Comparison of ENCODE assay signal across 11 cellular contexts in genomic region chr2:46334389-46335345, GRCh38. TPM values are rescaled to one million over a fixed set of nuclear protein-coding genes. Genes with fewer than 3 reads are reported as not detected.
A peak's percentile ranks its signal among the peaks of the same experiment; 100 is the strongest.
DNase-seq lines count a peak whose midpoint lies in the region; ATAC-seq and TF ChIP-seq lines count a peak whose summit lies in the region.
"Had no signal": no experiment of that assay in that cellular context is flagged by ENCODE, and none has a peak within 500 bp of the region (broad histone marks: within the 10 kb centered on the region; RNA-seq: fewer than 3 reads in every experiment).

No MANE protein-coding gene starts in this region.

- no peaks in the 10 kb centered on the region for H3K27me3 ChIP-seq in heart left ventricle

- peaks cover 46 to 100% (median 98%) of the 10 kb centered on the region in 12 donors for H3K4me1 ChIP-seq in heart left ventricle

- in situ Hi-C loops in G401 (cut with HindIII; ENCODE audit: low sequenced_read_pairs) = no loop called here

- ATAC-seq in heart left ventricle = peak in 2 of 4 donors; percentile 15 to 43
- ATAC-seq in Right ventricle myocardium superior (ENCODE audit: poor library complexity) = no peak
- no peak for ATAC-seq in HG03025 (IDR thresholded peaks at IDR 0.05; ENCODE audit: low FRiP score, unreplicated experiment)

- H3K27ac Mint-ChIP-seq in nephron = peak overlapping the region; percentile 97 to 98 (median 98)
- H3K27ac Mint-ChIP-seq: activated CD4-positive, alpha-beta T cell treated with anti-CD3 and anti-CD28 coated beads, Interleukin-2, amount 10 ng/mL, durations not matched to agents 7 days and 5 days had no signal

- H3K4me1 Mint-ChIP-seq in nephron = peaks cover 72% of the 10 kb centered on the region

- intact Hi-C loops in heart left ventricle (cut with DNase I) = loop anchor here in 5 of 10 donors (5.0 kb wide), 2 partner anchors 32 to 37 kb away; partner anchors contain the start of gene EPAS1 (in 3 of the 5)
- intact Hi-C loops in Right ventricle myocardium superior (cut with DNase I) = no loop called here

- peak overlapping the region in 10 of 12 donors; percentile 20 to 52 (median 32) for H3K4me3 ChIP-seq in heart left ventricle

- H3K36me3 ChIP-seq in heart left ventricle = no peaks in the 10 kb centered on the region

- no peak for TF ChIP-seq POLR2A in heart left ventricle (IDR thresholded peaks at IDR 0.05)

- no peak for TF ChIP-seq CTCF in heart left ventricle (IDR thresholded peaks at IDR 0.05)
- no peak for TF ChIP-seq CTCF in nephron (IDR thresholded peaks at IDR 0.05; ENCODE audit: unreplicated experiment in 3 of 3)

- peak overlapping the region; percentile 63 to 81 (median 77) for H3K4me3 Mint-ChIP-seq in nephron
- H3K4me3 Mint-ChIP-seq: activated CD4-positive, alpha-beta T cell treated with anti-CD3 and anti-CD28 coated beads, Interleukin-2, amount 10 ng/mL, durations not matched to agents 7 days and 5 days; CD4-positive, CD25-positive, alpha-beta regulatory T cell had no signal

- peaks cover 9% of the 10 kb centered on the region for H3K27me3 Mint-ChIP-seq in nephron (ENCODE audit: low read depth)

- H3K9me3 ChIP-seq in heart left ventricle = no peaks in the 10 kb centered on the region

- 33 to 42% (median 35%) methylated on average over 6 of the region's 6 CpGs for WGBS in heart left ventricle, 4 donors

- H3K27ac ChIP-seq in heart left ventricle (peak overlapping the region; percentile 59 to 92 (median 80)), epithelial cell of prostate (peak overlapping the region; percentile 92)

- DNase-seq in heart left ventricle = no peak
- DNase-seq in Right ventricle myocardium superior = no peak
- peak; percentile 61 for DNase-seq in epithelial cell of prostate (ENCODE audit: low read depth, low spot score)
- no peak for DNase-seq in RPMI8226
- DNase-seq in G401 (ENCODE audit: low spot score) = no peak
- DNase-seq in GDM1 (lab: John Stamatoyannopoulos, UW) = no peak
- DNase-seq: activated CD4-positive, alpha-beta T cell treated with anti-CD3 and anti-CD28 coated beads, Interleukin-2, amount 10 ng/mL, durations not matched to agents 7 days and 5 days; CD4-positive, CD25-positive, alpha-beta regulatory T cell; Kasumi-1 had no signal

- no peaks in the 10 kb centered on the region for H3K9me3 Mint-ChIP-seq in nephron
- H3K9me3 Mint-ChIP-seq: activated CD4-positive, alpha-beta T cell treated with anti-CD3 and anti-CD28 coated beads, Interleukin-2, amount 10 ng/mL, durations not matched to agents 7 days and 5 days; CD4-positive, CD25-positive, alpha-beta regulatory T cell had no signal

- H3K36me3 Mint-ChIP-seq in nephron (ENCODE audit: low read depth) = no peaks in the 10 kb centered on the region
- H3K36me3 Mint-ChIP-seq: CD4-positive, CD25-positive, alpha-beta regulatory T cell had no signal

RNA-seq across cellular contexts. Expression of gene EPAS1, which starts 37.5 kb away (rescaled TPM):
- total RNA-seq in heart left ventricle (100 to 1,000 TPM; 194 to 790 (median 216) TPM), Right ventricle myocardium superior (200 TPM)
- 100 to 1,000 TPM in 1 of 2 donors, 10 to 100 TPM in 1; 93.6 to 153 TPM for polyA plus RNA-seq in heart left ventricle
- total RNA-seq in G401 (2014; rRNA removed; shearing (Covaris generic)) = 0.03 TPM in 1 of 2 replicates, not detected in the other

Comparison
In these comparisons a context has a peak if more than half of its experiments do, and no peak if none do; other contexts are left out.
1. RNA of gene EPAS1, which starts 37.5 kb away (total RNA-seq): 194 to 790 TPM in heart left ventricle and 200 TPM in Right ventricle myocardium superior (single experiment); 0.03 TPM in G401; every median in the first group is over 100 times any median in the second.